In genomic region chr19:12666305-12667048, GRCh38 we compare ENCODE assay signal across 1 cellular context.
A peak's percentile ranks its signal among the peaks of the same experiment; 100 is the strongest.
TF ChIP-seq lines count a peak whose summit lies in the region.

Gene MAN2B1 (minus strand): TSS chr19:12666742. CDS start chr19:12666701, 41 bp downstream.
Gene WDR83 (plus strand): TSS chr19:12666807. CDS start chr19:12669791, 2,984 bp downstream.

TF ChIP-seq in WTC11, 78 proteins besides CTCF, POLR2A, EP300 and RAD21 (continued from another document):
- no peak for TF ChIP-seq ZNF425 (CRISPR knock-in tag; conservative IDR thresholded peaks at IDR 0.05)
- TF ChIP-seq ZNF532 (CRISPR knock-in tag; IDR thresholded peaks at IDR 0.05; ENCODE audit: borderline replicate concordance), result no peak
- TF ChIP-seq ATF2 (CRISPR knock-in tag; IDR thresholded peaks at IDR 0.05; ENCODE audit: borderline replicate concordance, low read depth), result no peak
- TF ChIP-seq ELF4 (CRISPR knock-in tag; IDR thresholded peaks at IDR 0.05; ENCODE audit: low read depth), result no peak
- TF ChIP-seq TEAD1 (CRISPR knock-in tag; IDR thresholded peaks at IDR 0.05), result 0 out of 2 replicates have a peak, but pooled peaks have one; percentile 20
- no peak for TF ChIP-seq ESRRA (CRISPR knock-in tag; IDR thresholded peaks at IDR 0.05; ENCODE audit: borderline replicate concordance)
- no peak for TF ChIP-seq ERG (CRISPR knock-in tag; IDR thresholded peaks at IDR 0.05)
- no peak for TF ChIP-seq ZNF263 (CRISPR knock-in tag; IDR thresholded peaks at IDR 0.05; ENCODE audit: low read depth)
- peak; percentile 69 for TF ChIP-seq SP1 (CRISPR knock-in tag; conservative IDR thresholded peaks at IDR 0.05)
- TF ChIP-seq E2F5 (CRISPR knock-in tag; IDR thresholded peaks at IDR 0.05), result no peak
- TF ChIP-seq GABPB1 (CRISPR knock-in tag; IDR thresholded peaks at IDR 0.05), result no peak
TF ChIP-seq in WTC11: peak in this region for 4.
